16 cellular contexts compared by ENCODE assay signal in genomic region chr11:116104480-116105174, GRCh38.
DNase-seq lines count a peak whose midpoint lies in the region; ATAC-seq and TF ChIP-seq lines count a peak whose summit lies in the region.
"Had no signal": no experiment of that assay in that cellular context is flagged by ENCODE, and none has a peak within 500 bp of the region (broad histone marks: within the 10 kb centered on the region; RNA-seq: fewer than 3 reads in every experiment).

No MANE protein-coding gene starts in this region.

- no peaks in the 10 kb centered on the region for H3K4me1 ChIP-seq in upper lobe of right lung
- H3K4me1 ChIP-seq: A549, Caco-2 had no signal

- H3K9me3 ChIP-seq in upper lobe of right lung = no peaks in the 10 kb centered on the region
- H3K9me3 ChIP-seq: A549, Caco-2 had no signal

- H3K27ac ChIP-seq in upper lobe of right lung = no peak overlapping the region
- H3K27ac ChIP-seq: 22Rv1, A549, C4-2B had no signal

- DNase-seq in DMS53 (lab: John Stamatoyannopoulos, UW) (peak; percentile 67), DMS53 treated with DMSO at 0.1 percent for 48 hours (lab: John Stamatoyannopoulos, UW; ENCODE audit: unreplicated experiment) (no peak), OCI-M1 (lab: John Stamatoyannopoulos, UW) (peak; percentile 12), ecto neural progenitor cell (ENCODE audit: low spot score) (peak; percentile 29), upper lobe of right lung (no peak)
- DNase-seq: AML-193; Caco-2; CD4-positive, alpha-beta T cell; DMS79 treated with DMSO at 0.1 percent for 48 hours; GF-D8; H9 had no signal

- no peaks in the 10 kb centered on the region for H3K36me3 ChIP-seq in upper lobe of right lung

- ATAC-seq in GM21526 (IDR thresholded peaks at IDR 0.05; ENCODE audit: low FRiP score, unreplicated experiment) (no peak), upper lobe of right lung (no peak), GM19395 (IDR thresholded peaks at IDR 0.05; ENCODE audit: unreplicated experiment) (no peak)
- ATAC-seq: A549 had no signal

- H3K27me3 ChIP-seq in upper lobe of right lung = no peaks in the 10 kb centered on the region

- no peak overlapping the region for H3K4me3 ChIP-seq in upper lobe of right lung
- H3K4me3 ChIP-seq: A549 had no signal

- intact Hi-C loops in upper lobe of right lung (cut with DNase I) = no loop called here

- TF ChIP-seq CTCF in upper lobe of right lung (IDR thresholded peaks at IDR 0.05) = no peak

Comparison
In these comparisons a context has a peak if more than half of its experiments do, and no peak if none do; other contexts are left out.
1. DNase-seq: peak in DMS53 (single experiment), OCI-M1 (single experiment) and ecto neural progenitor cell (single experiment); none in DMS53 treated with DMSO at 0.1 percent for 48 hours (single experiment) and upper lobe of right lung (single experiment).